ENCODE assay signal across 2 cellular contexts in genomic region chr10:131902211-131902610, GRCh38.
TF ChIP-seq lines count a peak whose summit lies in the region.

No MANE protein-coding gene starts in this region.

TF ChIP-seq in endothelial cell of umbilical vein, 7 proteins besides CTCF, POLR2A, EP300 and RAD21 (continued from another document):
- TF ChIP-seq MAX (IDR thresholded peaks at IDR 0.05; ENCODE audit: insufficient read depth, insufficient read length) = no peak
- TF ChIP-seq MYC (IDR thresholded peaks at IDR 0.05; ENCODE audit: low read depth, low read length) = no peak
- no peak for TF ChIP-seq POLR2AphosphoS5 (IDR thresholded peaks at IDR 0.05; ENCODE audit: insufficient read depth, low read depth, low read length)
- TF ChIP-seq GATA2 (IDR thresholded peaks at IDR 0.05; ENCODE audit: insufficient read depth, insufficient read length, low read depth, low read length) = no peak

TF ChIP-seq in HEK293T, 16 proteins besides CTCF, POLR2A, EP300 and RAD21 (continued from another document):
- TF ChIP-seq PKNOX1 (IDR thresholded peaks at IDR 0.05) = no peak
- TF ChIP-seq ARNT (IDR thresholded peaks at IDR 0.05) = no peak
- TF ChIP-seq SP1 (IDR thresholded peaks at IDR 0.05) = no peak
- no peak for TF ChIP-seq FOXM1 (IDR thresholded peaks at IDR 0.05; ENCODE audit: borderline replicate concordance)
- no peak for TF ChIP-seq BHLHE40 (IDR thresholded peaks at IDR 0.05; ENCODE audit: borderline replicate concordance)
- no peak for TF ChIP-seq TARDBP (IDR thresholded peaks at IDR 0.05)
- no peak for TF ChIP-seq LEF1 (IDR thresholded peaks at IDR 0.05; ENCODE audit: borderline replicate concordance)
